In the genomic region with DNA sequence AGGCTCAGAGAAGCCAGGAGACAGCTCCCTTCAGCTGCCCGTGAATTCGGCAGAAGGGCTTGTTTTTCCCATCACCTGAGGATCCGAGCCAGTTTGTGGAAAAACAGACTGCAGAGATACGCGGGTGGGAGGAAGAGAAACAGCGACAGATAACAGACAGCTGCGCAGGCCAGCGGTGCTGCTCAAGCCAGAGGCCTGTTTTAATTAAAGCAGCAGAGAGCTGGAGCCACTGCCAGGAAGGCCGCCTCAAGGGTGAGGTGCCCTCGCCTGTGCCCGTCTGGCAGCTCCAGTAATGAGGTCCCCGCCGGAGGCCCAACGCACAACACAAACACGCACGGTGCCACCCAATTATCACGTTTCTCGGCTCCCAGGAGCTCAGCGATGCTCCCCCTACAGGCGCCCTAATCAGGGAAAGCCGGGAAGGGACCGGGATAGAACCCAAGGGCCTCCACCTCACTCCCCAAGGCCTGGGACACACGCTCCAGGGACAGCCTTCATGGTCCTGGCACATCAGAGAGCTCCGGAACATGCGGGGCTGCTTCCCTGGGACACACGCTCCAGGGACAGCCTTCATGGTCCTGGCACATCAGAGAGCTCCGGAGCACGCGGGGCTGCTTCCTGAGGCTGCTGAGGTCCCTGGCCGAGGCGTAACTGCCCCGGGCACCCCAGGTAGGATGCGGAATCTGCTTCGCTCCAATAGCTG, we compare ENCODE assay signal across 12 cellular contexts.
DNase-seq lines count a peak whose midpoint lies in the region; ATAC-seq and TF ChIP-seq lines count a peak whose summit lies in the region.
"Had no signal": no experiment of that assay in that cellular context is flagged by ENCODE, and none has a peak within 500 bp of the region (broad histone marks: within the 10 kb centered on the region; RNA-seq: fewer than 3 reads in every experiment).

No MANE protein-coding gene starts in this region.

- H3K27ac ChIP-seq in foreskin keratinocyte = no peak overlapping the region
- H3K27ac ChIP-seq in uterus = peak overlapping the region; percentile 85 to 92
- H3K27ac ChIP-seq: PC-9 had no signal

- H3K36me3 Mint-ChIP-seq in activated T-cell treated with anti-CD3 and anti-CD28 coated beads, Interleukin-2, amount 50 U/mL, for 24 hours (ENCODE audit: low read depth) = peaks cover 11% of the 10 kb centered on the region
- H3K36me3 Mint-ChIP-seq in activated CD4-positive, alpha-beta T cell treated with anti-CD3 and anti-CD28 coated beads, Interleukin-2, amount 10 ng/mL, durations not matched to agents 24 days and 14 days (ENCODE audit: low read depth) = peaks cover 7% of the 10 kb centered on the region

- no peak overlapping the region for H3K27ac Mint-ChIP-seq in activated T-cell treated with anti-CD3 and anti-CD28 coated beads, Interleukin-2, amount 50 U/mL, for 24 hours
- no peak overlapping the region for H3K27ac Mint-ChIP-seq in activated CD4-positive, alpha-beta T cell treated with anti-CD3 and anti-CD28 coated beads, Interleukin-2, amount 10 ng/mL, durations not matched to agents 24 days and 14 days

- H3K9me3 ChIP-seq in uterus = no peaks in the 10 kb centered on the region

- no peaks in the 10 kb centered on the region for H3K27me3 Mint-ChIP-seq in activated T-cell treated with anti-CD3 and anti-CD28 coated beads, Interleukin-2, amount 50 U/mL, for 24 hours
- no peaks in the 10 kb centered on the region for H3K27me3 Mint-ChIP-seq in activated CD4-positive, alpha-beta T cell treated with anti-CD3 and anti-CD28 coated beads, Interleukin-2, amount 10 ng/mL, durations not matched to agents 24 days and 14 days

- H3K4me1 Mint-ChIP-seq in activated T-cell treated with anti-CD3 and anti-CD28 coated beads, Interleukin-2, amount 50 U/mL, for 24 hours (ENCODE audit: low read depth) = peaks cover 20% of the 10 kb centered on the region
- H3K4me1 Mint-ChIP-seq in activated CD4-positive, alpha-beta T cell treated with anti-CD3 and anti-CD28 coated beads, Interleukin-2, amount 10 ng/mL, durations not matched to agents 24 days and 14 days = peaks cover 12% of the 10 kb centered on the region

- TF ChIP-seq CTCF in foreskin keratinocyte (conservative IDR thresholded peaks at IDR 0.05) = peak; percentile 55
- peak; percentile 24 to 44 (median 40) for TF ChIP-seq CTCF in uterus (IDR thresholded peaks at IDR 0.05)

- H3K4me3 ChIP-seq in uterus = peak overlapping the region in 1 of 2 donors; percentile 4
- H3K4me3 ChIP-seq: PC-9 had no signal

- H3K27me3 ChIP-seq in foreskin keratinocyte (no peaks in the 10 kb centered on the region), uterus (no peaks in the 10 kb centered on the region)

- H3K4me1 ChIP-seq in foreskin keratinocyte (no peaks in the 10 kb centered on the region), uterus (peaks cover 27 to 34% of the 10 kb centered on the region in 2 donors)

- ATAC-seq in foreskin keratinocyte (peak; percentile 21), HG02642 (IDR thresholded peaks at IDR 0.05; ENCODE audit: poor library complexity, unreplicated experiment) (no peak)

- no peak overlapping the region for H3K4me3 Mint-ChIP-seq in activated T-cell treated with anti-CD3 and anti-CD28 coated beads, Interleukin-2, amount 50 U/mL, for 24 hours
- no peak overlapping the region for H3K4me3 Mint-ChIP-seq in activated CD4-positive, alpha-beta T cell treated with anti-CD3 and anti-CD28 coated beads, Interleukin-2, amount 10 ng/mL, durations not matched to agents 24 days and 14 days

- intact Hi-C loops in uterus (cut with DNase I; ENCODE audit: low total_unique reads) = no loop called here
- intact Hi-C loops in activated CD4-positive, alpha-beta T cell treated with anti-CD3 and anti-CD28 coated beads, Interleukin-2, amount 10 ng/mL, durations not matched to agents 24 days and 14 days (cut with micrococcal nuclease) = no loop called here

- peaks cover 7% of the 10 kb centered on the region for H3K9me3 Mint-ChIP-seq in activated T-cell treated with anti-CD3 and anti-CD28 coated beads, Interleukin-2, amount 50 U/mL, for 24 hours
- peaks cover 4% of the 10 kb centered on the region for H3K9me3 Mint-ChIP-seq in activated CD4-positive, alpha-beta T cell treated with anti-CD3 and anti-CD28 coated beads, Interleukin-2, amount 10 ng/mL, durations not matched to agents 24 days and 14 days

- TF ChIP-seq POLR2A in uterus (IDR thresholded peaks at IDR 0.05) = no peak

- H3K36me3 ChIP-seq in uterus = no peaks in the 10 kb centered on the region

- peak; percentile 12 for DNase-seq in activated T-cell treated with anti-CD3 and anti-CD28 coated beads, Interleukin-2, amount 50 U/mL, for 1 hour
- DNase-seq in activated T-cell treated with anti-CD3 and anti-CD28 coated beads, Interleukin-2, amount 50 U/mL, for 24 hours = no peak
- DNase-seq in foreskin keratinocyte (no peak), midbrain (lab: John Stamatoyannopoulos, UW) (peak; percentile 41), uterus (peak; percentile 60 to 68)
- DNase-seq in activated CD4-positive, alpha-beta T cell treated with anti-CD3 and anti-CD28 coated beads, Interleukin-2, amount 10 ng/mL, durations not matched to agents 24 days and 14 days = no peak
- no peak for DNase-seq in activated naive CD4-positive, alpha-beta T cell treated with Interleukin-2 at 50 U/mL for 16 hours
- DNase-seq: activated CD4-positive, alpha-beta T cell treated with anti-CD3 and anti-CD28 coated beads for 48 hours; glutamatergic neuron; NCI-H1048 had no signal

Comparison
In these comparisons a context has a peak if more than half of its experiments do, and no peak if none do; other contexts are left out.
1. DNase-seq: peak in activated T-cell treated with anti-CD3 and anti-CD28 coated beads, Interleukin-2, amount 50 U/mL, for 1 hour (single experiment), midbrain (single experiment) and uterus (2 of 2); none in activated T-cell treated with anti-CD3 and anti-CD28 coated beads, Interleukin-2, amount 50 U/mL, for 24 hours (single experiment), foreskin keratinocyte (0 of 2), activated CD4-positive, alpha-beta T cell treated with anti-CD3 and anti-CD28 coated beads, Interleukin-2, amount 10 ng/mL, durations not matched to agents 24 days and 14 days (single experiment) and activated naive CD4-positive, alpha-beta T cell treated with Interleukin-2 at 50 U/mL for 16 hours (single experiment).